Comparison of ENCODE assay signal across 8 cellular contexts in the genomic region with DNA sequence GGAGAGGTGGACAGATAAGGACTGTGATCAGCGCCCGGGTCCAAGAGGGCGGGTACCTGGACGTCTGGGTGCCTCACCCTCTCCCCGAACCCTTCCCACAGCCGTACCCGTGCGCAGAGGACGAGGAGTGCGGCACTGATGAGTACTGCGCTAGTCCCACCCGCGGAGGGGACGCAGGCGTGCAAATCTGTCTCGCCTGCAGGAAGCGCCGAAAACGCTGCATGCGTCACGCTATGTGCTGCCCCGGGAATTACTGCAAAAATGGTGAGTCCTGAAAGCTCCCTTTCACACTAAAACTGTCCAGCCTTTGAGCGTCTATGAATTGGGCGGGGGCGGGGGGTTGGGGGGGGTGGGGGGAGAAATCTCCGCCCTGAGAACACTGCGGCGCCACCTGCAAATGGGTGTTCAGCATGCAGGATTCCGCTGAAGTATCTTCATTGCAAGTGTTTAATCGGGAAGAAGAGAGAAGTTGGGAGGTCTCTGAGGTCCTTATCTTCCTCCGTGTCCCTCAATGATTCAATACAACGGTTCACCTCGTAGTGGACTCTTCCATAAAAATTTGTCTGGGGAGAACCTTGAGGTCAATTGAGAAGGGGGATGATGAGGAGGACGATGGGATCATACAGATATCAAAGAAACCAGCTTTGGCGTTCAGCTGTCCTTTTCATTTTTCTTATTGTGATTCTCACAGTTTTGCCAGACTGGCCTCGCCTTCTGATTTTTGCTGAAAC. TPM values are rescaled to one million over a fixed set of nuclear protein-coding genes. Genes with fewer than 3 reads are reported as not detected.
DNase-seq lines count a peak whose midpoint lies in the region; ATAC-seq and TF ChIP-seq lines count a peak whose summit lies in the region.

No MANE protein-coding gene starts in this region.

- no peak overlapping the region for H3K9ac ChIP-seq in neural cell (ENCODE audit: low read length)

- H3K79me2 ChIP-seq in neural cell (replicated peaks; ENCODE audit: insufficient read depth, low read length): no peaks in the 10 kb centered on the region

- no peak for TF ChIP-seq RAD21 in neural cell (conservative IDR thresholded peaks at IDR 0.05)

- H3K9me3 ChIP-seq in BE2C: no peaks in the 10 kb centered on the region
- no peaks in the 10 kb centered on the region for H3K9me3 ChIP-seq in esophagus squamous epithelium
- H3K9me3 ChIP-seq in neural cell (ENCODE audit: low read length): no peaks in the 10 kb centered on the region

- ATAC-seq in HG02678 (IDR thresholded peaks at IDR 0.05; ENCODE audit: unreplicated experiment) (no peak), GM18519 (IDR thresholded peaks at IDR 0.05; ENCODE audit: low FRiP score, unreplicated experiment) (no peak), HG02623 (IDR thresholded peaks at IDR 0.05; ENCODE audit: unreplicated experiment) (no peak), HG03469 (IDR thresholded peaks at IDR 0.05; ENCODE audit: unreplicated experiment) (no peak)

- no peaks in the 10 kb centered on the region for H3K27me3 ChIP-seq in BE2C
- H3K27me3 ChIP-seq in esophagus squamous epithelium: peaks cover 0 to 64% (median 0%) of the 10 kb centered on the region in 4 donors
- H3K27me3 ChIP-seq in neural cell (ENCODE audit: insufficient read depth, low read depth, low read length): peaks cover 71% of the 10 kb centered on the region

- H3K4me3 ChIP-seq in BE2C (ENCODE audit: low read depth, low read length) (peak overlapping the region; percentile 71), esophagus squamous epithelium (peak overlapping the region; percentile 47 to 61 (median 54)), neural cell (ENCODE audit: low read length) (peak overlapping the region; percentile 67)

- DNase-seq in BE2C (no peak), NCI-H2227 (lab: John Stamatoyannopoulos, UW; ENCODE audit: unreplicated experiment) (peak; percentile 21), esophagus squamous epithelium (lab: John Stamatoyannopoulos, UW) (no peak)

- H3K36me3 ChIP-seq in BE2C (no peaks in the 10 kb centered on the region), esophagus squamous epithelium (no peaks in the 10 kb centered on the region), neural cell (ENCODE audit: insufficient read depth, low read length) (no peaks in the 10 kb centered on the region)

- TF ChIP-seq CTCF in BE2C (IDR thresholded peaks at IDR 0.05; ENCODE audit: low read depth, low read length) (no peak), esophagus squamous epithelium (IDR thresholded peaks at IDR 0.05) (no peak), neural cell (IDR thresholded peaks at IDR 0.05; ENCODE audit: poor library complexity, severe bottlenecking) (no peak)

- no peaks in the 10 kb centered on the region for H3K9me2 ChIP-seq in neural cell (ENCODE audit: insufficient read depth, low read length)

- no peaks in the 10 kb centered on the region; the same call in 1 of the 2 replicates for H3K4me1 ChIP-seq in BE2C
- peaks cover 7 to 25% (median 11%) of the 10 kb centered on the region in 3 donors for H3K4me1 ChIP-seq in esophagus squamous epithelium

- TF ChIP-seq EP300 in neural cell (conservative IDR thresholded peaks at IDR 0.05; ENCODE audit: poor library complexity, severe bottlenecking): no peak

- TF ChIP-seq POLR2A in esophagus squamous epithelium (IDR thresholded peaks at IDR 0.05): no peak

- no peaks in the 10 kb centered on the region for H3F3A ChIP-seq in neural cell (ENCODE audit: insufficient read depth, low read length, poor library complexity, severe bottlenecking)

- H2AFZ ChIP-seq in neural cell (ENCODE audit: low read depth, low read length): no peak overlapping the region

- H3K27ac ChIP-seq in esophagus squamous epithelium: no peak overlapping the region
- H3K27ac ChIP-seq in neural cell (ENCODE audit: low read length): no peak overlapping the region

- no peak overlapping the region for H3K4me2 ChIP-seq in neural cell (ENCODE audit: low read length)

- H4K20me1 ChIP-seq in neural cell (ENCODE audit: insufficient read depth): no peaks in the 10 kb centered on the region

- WGBS in esophagus squamous epithelium, 2 donors: 16 to 27% methylated on average over 10 to 19 of the region's 36 CpGs

- intact Hi-C loops in esophagus squamous epithelium (cut with DNase I): loop anchor here (5.0 kb wide), 1 partner anchor 172 kb away; no protein-coding TSS in a partner anchor

TF ChIP-seq in neural cell, 6 proteins besides CTCF, POLR2A, EP300 and RAD21:
- TF ChIP-seq SMC3 (conservative IDR thresholded peaks at IDR 0.05; ENCODE audit: poor library complexity): no peak
- TF ChIP-seq REST (IDR thresholded peaks at IDR 0.05; ENCODE audit: borderline replicate concordance): no peak
- no peak for TF ChIP-seq EZH2 (IDR thresholded peaks at IDR 0.05; ENCODE audit: borderline replicate concordance, insufficient read depth, low read length, poor library complexity, severe bottlenecking)
- TF ChIP-seq POLR2AphosphoS5 (IDR thresholded peaks at IDR 0.05): no peak
- no peak for TF ChIP-seq TAF1 (IDR thresholded peaks at IDR 0.05; ENCODE audit: low read depth)
- TF ChIP-seq MXI1 (conservative IDR thresholded peaks at IDR 0.05; ENCODE audit: poor library complexity, severe bottlenecking): no peak

RNA-seq across cellular contexts. Expression of gene DKK1, which starts 0.9 kb away (rescaled TPM):
- polyA plus RNA-seq in BE2C (2012; ENCODE audit: insufficient read depth, insufficient read length, low read depth): 3.3 TPM
- 1 to 10 TPM in 1 of 4 donors, under 1 TPM in 3; 0.19 to 2.6 (median 0.59) TPM for total RNA-seq in esophagus squamous epithelium
- 0.12 TPM in 1 of 2 replicates, not detected in the other for polyA plus RNA-seq in neural cell
- not detected in 2 replicates for polyA minus RNA-seq in neural cell
